1 cellular context compared by ENCODE assay signal in the genomic region with DNA sequence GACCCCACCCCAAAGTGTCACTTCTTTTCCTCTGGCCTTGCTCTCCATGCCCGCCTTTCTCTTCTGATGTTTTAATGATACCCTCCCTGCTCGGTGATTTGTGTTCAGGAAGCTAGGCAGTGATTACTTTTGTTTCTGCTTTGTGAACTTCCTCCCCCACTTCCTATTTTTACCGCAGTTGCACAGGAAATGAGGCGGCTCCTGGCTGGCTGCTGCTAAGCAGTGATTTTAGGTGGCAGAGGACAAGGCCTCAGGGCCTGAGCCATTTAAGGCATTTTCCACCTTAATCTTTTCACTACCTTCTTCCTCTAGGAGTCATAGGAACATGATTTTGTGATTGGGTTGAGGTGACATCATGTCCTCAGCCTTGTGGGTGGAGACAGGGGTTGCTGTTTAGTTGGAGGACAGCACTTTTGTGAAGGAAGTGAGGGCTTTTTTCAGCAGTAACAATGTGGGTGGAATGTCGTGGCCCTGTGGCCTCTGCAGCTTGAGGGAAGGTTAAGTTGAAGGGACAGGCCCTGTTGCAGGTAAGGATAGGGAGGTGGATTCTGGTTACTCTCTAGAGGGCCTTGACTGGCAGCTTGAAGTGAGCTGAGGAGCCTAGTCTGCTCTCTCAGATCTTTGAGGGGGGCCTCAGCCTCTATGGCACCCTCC.
TF ChIP-seq lines count a peak whose summit lies in the region.

No MANE protein-coding gene starts in this region.

TF ChIP-seq in K562, 482 proteins besides CTCF, POLR2A, EP300 and RAD21 (continued from another document and continues in another):
- TF ChIP-seq, protein P1, sequence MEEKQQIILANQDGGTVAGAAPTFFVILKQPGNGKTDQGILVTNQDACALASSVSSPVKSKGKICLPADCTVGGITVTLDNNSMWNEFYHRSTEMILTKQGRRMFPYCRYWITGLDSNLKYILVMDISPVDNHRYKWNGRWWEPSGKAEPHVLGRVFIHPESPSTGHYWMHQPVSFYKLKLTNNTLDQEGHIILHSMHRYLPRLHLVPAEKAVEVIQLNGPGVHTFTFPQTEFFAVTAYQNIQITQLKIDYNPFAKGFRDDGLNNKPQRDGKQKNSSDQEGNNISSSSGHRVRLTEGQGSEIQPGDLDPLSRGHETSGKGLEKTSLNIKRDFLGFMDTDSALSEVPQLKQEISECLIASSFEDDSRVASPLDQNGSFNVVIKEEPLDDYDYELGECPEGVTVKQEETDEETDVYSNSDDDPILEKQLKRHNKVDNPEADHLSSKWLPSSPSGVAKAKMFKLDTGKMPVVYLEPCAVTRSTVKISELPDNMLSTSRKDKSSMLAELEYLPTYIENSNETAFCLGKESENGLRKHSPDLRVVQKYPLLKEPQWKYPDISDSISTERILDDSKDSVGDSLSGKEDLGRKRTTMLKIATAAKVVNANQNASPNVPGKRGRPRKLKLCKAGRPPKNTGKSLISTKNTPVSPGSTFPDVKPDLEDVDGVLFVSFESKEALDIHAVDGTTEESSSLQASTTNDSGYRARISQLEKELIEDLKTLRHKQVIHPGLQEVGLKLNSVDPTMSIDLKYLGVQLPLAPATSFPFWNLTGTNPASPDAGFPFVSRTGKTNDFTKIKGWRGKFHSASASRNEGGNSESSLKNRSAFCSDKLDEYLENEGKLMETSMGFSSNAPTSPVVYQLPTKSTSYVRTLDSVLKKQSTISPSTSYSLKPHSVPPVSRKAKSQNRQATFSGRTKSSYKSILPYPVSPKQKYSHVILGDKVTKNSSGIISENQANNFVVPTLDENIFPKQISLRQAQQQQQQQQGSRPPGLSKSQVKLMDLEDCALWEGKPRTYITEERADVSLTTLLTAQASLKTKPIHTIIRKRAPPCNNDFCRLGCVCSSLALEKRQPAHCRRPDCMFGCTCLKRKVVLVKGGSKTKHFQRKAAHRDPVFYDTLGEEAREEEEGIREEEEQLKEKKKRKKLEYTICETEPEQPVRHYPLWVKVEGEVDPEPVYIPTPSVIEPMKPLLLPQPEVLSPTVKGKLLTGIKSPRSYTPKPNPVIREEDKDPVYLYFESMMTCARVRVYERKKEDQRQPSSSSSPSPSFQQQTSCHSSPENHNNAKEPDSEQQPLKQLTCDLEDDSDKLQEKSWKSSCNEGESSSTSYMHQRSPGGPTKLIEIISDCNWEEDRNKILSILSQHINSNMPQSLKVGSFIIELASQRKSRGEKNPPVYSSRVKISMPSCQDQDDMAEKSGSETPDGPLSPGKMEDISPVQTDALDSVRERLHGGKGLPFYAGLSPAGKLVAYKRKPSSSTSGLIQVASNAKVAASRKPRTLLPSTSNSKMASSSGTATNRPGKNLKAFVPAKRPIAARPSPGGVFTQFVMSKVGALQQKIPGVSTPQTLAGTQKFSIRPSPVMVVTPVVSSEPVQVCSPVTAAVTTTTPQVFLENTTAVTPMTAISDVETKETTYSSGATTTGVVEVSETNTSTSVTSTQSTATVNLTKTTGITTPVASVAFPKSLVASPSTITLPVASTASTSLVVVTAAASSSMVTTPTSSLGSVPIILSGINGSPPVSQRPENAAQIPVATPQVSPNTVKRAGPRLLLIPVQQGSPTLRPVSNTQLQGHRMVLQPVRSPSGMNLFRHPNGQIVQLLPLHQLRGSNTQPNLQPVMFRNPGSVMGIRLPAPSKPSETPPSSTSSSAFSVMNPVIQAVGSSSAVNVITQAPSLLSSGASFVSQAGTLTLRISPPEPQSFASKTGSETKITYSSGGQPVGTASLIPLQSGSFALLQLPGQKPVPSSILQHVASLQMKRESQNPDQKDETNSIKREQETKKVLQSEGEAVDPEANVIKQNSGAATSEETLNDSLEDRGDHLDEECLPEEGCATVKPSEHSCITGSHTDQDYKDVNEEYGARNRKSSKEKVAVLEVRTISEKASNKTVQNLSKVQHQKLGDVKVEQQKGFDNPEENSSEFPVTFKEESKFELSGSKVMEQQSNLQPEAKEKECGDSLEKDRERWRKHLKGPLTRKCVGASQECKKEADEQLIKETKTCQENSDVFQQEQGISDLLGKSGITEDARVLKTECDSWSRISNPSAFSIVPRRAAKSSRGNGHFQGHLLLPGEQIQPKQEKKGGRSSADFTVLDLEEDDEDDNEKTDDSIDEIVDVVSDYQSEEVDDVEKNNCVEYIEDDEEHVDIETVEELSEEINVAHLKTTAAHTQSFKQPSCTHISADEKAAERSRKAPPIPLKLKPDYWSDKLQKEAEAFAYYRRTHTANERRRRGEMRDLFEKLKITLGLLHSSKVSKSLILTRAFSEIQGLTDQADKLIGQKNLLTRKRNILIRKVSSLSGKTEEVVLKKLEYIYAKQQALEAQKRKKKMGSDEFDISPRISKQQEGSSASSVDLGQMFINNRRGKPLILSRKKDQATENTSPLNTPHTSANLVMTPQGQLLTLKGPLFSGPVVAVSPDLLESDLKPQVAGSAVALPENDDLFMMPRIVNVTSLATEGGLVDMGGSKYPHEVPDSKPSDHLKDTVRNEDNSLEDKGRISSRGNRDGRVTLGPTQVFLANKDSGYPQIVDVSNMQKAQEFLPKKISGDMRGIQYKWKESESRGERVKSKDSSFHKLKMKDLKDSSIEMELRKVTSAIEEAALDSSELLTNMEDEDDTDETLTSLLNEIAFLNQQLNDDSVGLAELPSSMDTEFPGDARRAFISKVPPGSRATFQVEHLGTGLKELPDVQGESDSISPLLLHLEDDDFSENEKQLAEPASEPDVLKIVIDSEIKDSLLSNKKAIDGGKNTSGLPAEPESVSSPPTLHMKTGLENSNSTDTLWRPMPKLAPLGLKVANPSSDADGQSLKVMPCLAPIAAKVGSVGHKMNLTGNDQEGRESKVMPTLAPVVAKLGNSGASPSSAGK (IDR thresholded peaks at IDR 0.05): peak; percentile 15; the same call in 1 of the 2 replicates
- TF ChIP-seq EGR1 (conservative IDR thresholded peaks at IDR 0.05) (peak; percentile 39; the same call in 1 of the 2 replicates), NR2C2 (CRISPR knock-in tag; IDR thresholded peaks at IDR 0.05) (no peak), NR2C2 (tag; IDR thresholded peaks at IDR 0.05) (peak; percentile 72; the same call in 1 of the 2 replicates), ARID1B (IDR thresholded peaks at IDR 0.05) (peak; percentile 38), ZNF184 (CRISPR knock-in tag; IDR thresholded peaks at IDR 0.05) (no peak), MEF2A (IDR thresholded peaks at IDR 0.05; ENCODE audit: control insufficient read depth, low read depth, low read length) (no peak), CXXC5 (CRISPR knock-in tag; IDR thresholded peaks at IDR 0.05) (no peak), NFATC3 (IDR thresholded peaks at IDR 0.05) (no peak), PHF20 (IDR thresholded peaks at IDR 0.05; ENCODE audit: partially characterized antibody) (no peak), HMGN3 (IDR thresholded peaks at IDR 0.05; ENCODE audit: borderline replicate concordance, extremely low read depth, insufficient read length, low read depth, low read length) (no peak), NELFE (IDR thresholded peaks at IDR 0.05; ENCODE audit: insufficient read depth, insufficient read length) (no peak), CBFA2T3 (IDR thresholded peaks at IDR 0.05) (peak; percentile 52), ZNF780A (CRISPR knock-in tag; IDR thresholded peaks at IDR 0.05) (no peak), ZNF316 (IDR thresholded peaks at IDR 0.05) (no peak), EP400 (IDR thresholded peaks at IDR 0.05) (peak; percentile 43; the same call in 1 of the 2 replicates), ETV6 (IDR thresholded peaks at IDR 0.05; ENCODE audit: borderline replicate concordance in 1 of 2, low read depth in 2 of 2, low read length in 1 of 2) (peak; percentile 99 to 100), ETV6 (CRISPR knock-in tag; IDR thresholded peaks at IDR 0.05; ENCODE audit: borderline replicate concordance) (no peak), ETV5 (CRISPR knock-in tag; IDR thresholded peaks at IDR 0.05; ENCODE audit: low read depth) (peak; percentile 52; the same call in 1 of the 2 replicates), ZNF384 (IDR thresholded peaks at IDR 0.05; ENCODE audit: low read depth, low read length) (no peak), ZNF175 (CRISPR knock-in tag; IDR thresholded peaks at IDR 0.05; ENCODE audit: low read depth) (peak; percentile 67), ZNF408 (CRISPR knock-in tag; IDR thresholded peaks at IDR 0.05; ENCODE audit: low read depth) (no peak), KAT2B (IDR thresholded peaks at IDR 0.05; ENCODE audit: low read depth, low read length) (no peak), RFX1 (IDR thresholded peaks at IDR 0.05) (peak; percentile 44), CTBP1 (IDR thresholded peaks at IDR 0.05; ENCODE audit: borderline replicate concordance) (peak; percentile 58; the same call in 1 of the 2 replicates), SREBF2 (CRISPR knock-in tag; IDR thresholded peaks at IDR 0.05) (no peak), HDAC1 (IDR thresholded peaks at IDR 0.05) (peak in 1 of 2 experiments; percentile 92; a peak in 2 of 4 replicates), HDAC2 (IDR thresholded peaks at IDR 0.05) (peak; percentile 78), ATF1 (CRISPR knock-in tag; IDR thresholded peaks at IDR 0.05) (no peak), ATF1 (tag; IDR thresholded peaks at IDR 0.05) (no peak), ATF7 (IDR thresholded peaks at IDR 0.05) (peak; percentile 91), TEAD4 (IDR thresholded peaks at IDR 0.05; ENCODE audit: low read length) (0 out of 2 replicates have a peak, but pooled peaks have one; percentile 10), TEAD4 (CRISPR knock-in tag; IDR thresholded peaks at IDR 0.05; ENCODE audit: borderline replicate concordance) (no peak), ZNF324 (CRISPR knock-in tag; IDR thresholded peaks at IDR 0.05) (no peak), MIER1 (IDR thresholded peaks at IDR 0.05; ENCODE audit: low read depth) (no peak)
- TF ChIP-seq, protein P2, sequence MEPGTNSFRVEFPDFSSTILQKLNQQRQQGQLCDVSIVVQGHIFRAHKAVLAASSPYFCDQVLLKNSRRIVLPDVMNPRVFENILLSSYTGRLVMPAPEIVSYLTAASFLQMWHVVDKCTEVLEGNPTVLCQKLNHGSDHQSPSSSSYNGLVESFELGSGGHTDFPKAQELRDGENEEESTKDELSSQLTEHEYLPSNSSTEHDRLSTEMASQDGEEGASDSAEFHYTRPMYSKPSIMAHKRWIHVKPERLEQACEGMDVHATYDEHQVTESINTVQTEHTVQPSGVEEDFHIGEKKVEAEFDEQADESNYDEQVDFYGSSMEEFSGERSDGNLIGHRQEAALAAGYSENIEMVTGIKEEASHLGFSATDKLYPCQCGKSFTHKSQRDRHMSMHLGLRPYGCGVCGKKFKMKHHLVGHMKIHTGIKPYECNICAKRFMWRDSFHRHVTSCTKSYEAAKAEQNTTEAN (CRISPR knock-in tag; IDR thresholded peaks at IDR 0.05): no peak
- TF ChIP-seq, protein P3, sequence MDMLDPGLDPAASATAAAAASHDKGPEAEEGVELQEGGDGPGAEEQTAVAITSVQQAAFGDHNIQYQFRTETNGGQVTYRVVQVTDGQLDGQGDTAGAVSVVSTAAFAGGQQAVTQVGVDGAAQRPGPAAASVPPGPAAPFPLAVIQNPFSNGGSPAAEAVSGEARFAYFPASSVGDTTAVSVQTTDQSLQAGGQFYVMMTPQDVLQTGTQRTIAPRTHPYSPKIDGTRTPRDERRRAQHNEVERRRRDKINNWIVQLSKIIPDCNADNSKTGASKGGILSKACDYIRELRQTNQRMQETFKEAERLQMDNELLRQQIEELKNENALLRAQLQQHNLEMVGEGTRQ (CRISPR knock-in tag; IDR thresholded peaks at IDR 0.05): no peak
- TF ChIP-seq, protein P4, sequence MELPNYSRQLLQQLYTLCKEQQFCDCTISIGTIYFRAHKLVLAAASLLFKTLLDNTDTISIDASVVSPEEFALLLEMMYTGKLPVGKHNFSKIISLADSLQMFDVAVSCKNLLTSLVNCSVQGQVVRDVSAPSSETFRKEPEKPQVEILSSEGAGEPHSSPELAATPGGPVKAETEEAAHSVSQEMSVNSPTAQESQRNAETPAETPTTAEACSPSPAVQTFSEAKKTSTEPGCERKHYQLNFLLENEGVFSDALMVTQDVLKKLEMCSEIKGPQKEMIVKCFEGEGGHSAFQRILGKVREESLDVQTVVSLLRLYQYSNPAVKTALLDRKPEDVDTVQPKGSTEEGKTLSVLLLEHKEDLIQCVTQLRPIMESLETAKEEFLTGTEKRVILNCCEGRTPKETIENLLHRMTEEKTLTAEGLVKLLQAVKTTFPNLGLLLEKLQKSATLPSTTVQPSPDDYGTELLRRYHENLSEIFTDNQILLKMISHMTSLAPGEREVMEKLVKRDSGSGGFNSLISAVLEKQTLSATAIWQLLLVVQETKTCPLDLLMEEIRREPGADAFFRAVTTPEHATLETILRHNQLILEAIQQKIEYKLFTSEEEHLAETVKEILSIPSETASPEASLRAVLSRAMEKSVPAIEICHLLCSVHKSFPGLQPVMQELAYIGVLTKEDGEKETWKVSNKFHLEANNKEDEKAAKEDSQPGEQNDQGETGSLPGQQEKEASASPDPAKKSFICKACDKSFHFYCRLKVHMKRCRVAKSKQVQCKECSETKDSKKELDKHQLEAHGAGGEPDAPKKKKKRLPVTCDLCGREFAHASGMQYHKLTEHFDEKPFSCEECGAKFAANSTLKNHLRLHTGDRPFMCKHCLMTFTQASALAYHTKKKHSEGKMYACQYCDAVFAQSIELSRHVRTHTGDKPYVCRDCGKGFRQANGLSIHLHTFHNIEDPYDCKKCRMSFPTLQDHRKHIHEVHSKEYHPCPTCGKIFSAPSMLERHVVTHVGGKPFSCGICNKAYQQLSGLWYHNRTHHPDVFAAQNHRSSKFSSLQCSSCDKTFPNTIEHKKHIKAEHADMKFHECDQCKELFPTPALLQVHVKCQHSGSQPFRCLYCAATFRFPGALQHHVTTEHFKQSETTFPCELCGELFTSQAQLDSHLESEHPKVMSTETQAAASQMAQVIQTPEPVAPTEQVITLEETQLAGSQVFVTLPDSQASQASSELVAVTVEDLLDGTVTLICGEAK (IDR thresholded peaks at IDR 0.05): peak; percentile 65; the same call in 1 of the 2 replicates
- TF ChIP-seq, protein P4 (CRISPR knock-in tag; IDR thresholded peaks at IDR 0.05): no peak
